In genomic region chr2:127386764-127387654, GRCh38 we compare ENCODE assay signal across 8 cellular contexts. TPM values are rescaled to one million over a fixed set of nuclear protein-coding genes. Genes with fewer than 3 reads are reported as not detected.
DNase-seq lines count a peak whose midpoint lies in the region; ATAC-seq and TF ChIP-seq lines count a peak whose summit lies in the region.

No MANE protein-coding gene starts in this region.

- peak; percentile 46 for ATAC-seq in GM19043 (IDR thresholded peaks at IDR 0.05; ENCODE audit: low read depth, unreplicated experiment)
- ATAC-seq in HG03354 (IDR thresholded peaks at IDR 0.05; ENCODE audit: poor library complexity, severe bottlenecking, unreplicated experiment), result peak; percentile 71
- peak; percentile 86 for ATAC-seq in left lung

- H3K27me3 ChIP-seq in left lung, result no peaks in the 10 kb centered on the region

- intact Hi-C loops in activated CD4-positive, alpha-beta T cell treated with anti-CD3 and anti-CD28 coated beads, Interleukin-2, amount 10 ng/mL, durations not matched to agents 24 days and 14 days (cut with micrococcal nuclease), result loop anchor here (1.0 to 5.0 kb wide), 5 partner anchors 28 to 425 kb away; partner anchors contain the start of genes IWS1 and WDR33
- intact Hi-C loops in left lung (cut with DNase I), result no loop called here

- H3K36me3 ChIP-seq in left lung, result no peaks in the 10 kb centered on the region

- H3K27ac ChIP-seq in coronary artery (peak overlapping the region; percentile 99 to 100), left lung (peak overlapping the region; percentile 100)

- peaks cover 13% of the 10 kb centered on the region for H3K36me3 Mint-ChIP-seq in activated CD4-positive, alpha-beta T cell treated with anti-CD3 and anti-CD28 coated beads, Interleukin-2, amount 10 ng/mL, durations not matched to agents 24 days and 14 days (ENCODE audit: low read depth)

- peak overlapping the region; percentile 87 for H3K27ac Mint-ChIP-seq in activated CD4-positive, alpha-beta T cell treated with anti-CD3 and anti-CD28 coated beads, Interleukin-2, amount 10 ng/mL, durations not matched to agents 24 days and 14 days

- H3K27me3 Mint-ChIP-seq in activated CD4-positive, alpha-beta T cell treated with anti-CD3 and anti-CD28 coated beads, Interleukin-2, amount 10 ng/mL, durations not matched to agents 24 days and 14 days, result no peaks in the 10 kb centered on the region

- TF ChIP-seq CTCF in AG09309 (IDR thresholded peaks at IDR 0.05; ENCODE audit: control insufficient read depth, insufficient read depth, low read depth, low read length, missing control alignments) (no peak), coronary artery (IDR thresholded peaks at IDR 0.05) (no peak), left lung (IDR thresholded peaks at IDR 0.05) (no peak)

- no peaks in the 10 kb centered on the region for H3K9me3 ChIP-seq in left lung

- peaks cover 56% of the 10 kb centered on the region for H3K4me1 Mint-ChIP-seq in activated CD4-positive, alpha-beta T cell treated with anti-CD3 and anti-CD28 coated beads, Interleukin-2, amount 10 ng/mL, durations not matched to agents 24 days and 14 days

- no peaks in the 10 kb centered on the region for H3K9me3 Mint-ChIP-seq in activated CD4-positive, alpha-beta T cell treated with anti-CD3 and anti-CD28 coated beads, Interleukin-2, amount 10 ng/mL, durations not matched to agents 24 days and 14 days

- peak; percentile 55 for DNase-seq in AG09309 (ENCODE audit: low read depth)
- peak; percentile 79 for DNase-seq in NCI-H510A treated with DMSO at 0.1 percent for 48 hours (lab: John Stamatoyannopoulos, UW)
- peak; percentile 93 for DNase-seq in activated CD4-positive, alpha-beta T cell treated with anti-CD3 and anti-CD28 coated beads, Interleukin-2, amount 10 ng/mL, durations not matched to agents 24 days and 14 days
- DNase-seq in coronary artery (ENCODE audit: low spot score), result peak; percentile 92
- DNase-seq in left lung, result peak; percentile 88 to 94
- peak; percentile 68 for DNase-seq in stimulated activated CD4-positive, alpha-beta T cell treated with anti-CD3 and anti-CD28 coated beads, Interleukin-2, amount 100 ng/mL, for 4 hours (ENCODE audit: low read depth)

- H3K4me3 ChIP-seq in AG09309 (ENCODE audit: control insufficient read depth, low read depth, low read length) (peak overlapping the region; percentile 80), coronary artery (peak overlapping the region; percentile 97), left lung (peak overlapping the region; percentile 83 to 96)

- peaks cover 12 to 64% of the 10 kb centered on the region in 2 donors for H3K4me1 ChIP-seq in left lung

- peak overlapping the region; percentile 88 for H3K4me3 Mint-ChIP-seq in activated CD4-positive, alpha-beta T cell treated with anti-CD3 and anti-CD28 coated beads, Interleukin-2, amount 10 ng/mL, durations not matched to agents 24 days and 14 days

RNA-seq across cellular contexts. Expression of gene MAP3K2, which starts 0.8 kb away (rescaled TPM):
- 53.7 and 57.5 TPM in 2 replicates for total RNA-seq in activated CD4-positive, alpha-beta T cell treated with anti-CD3 and anti-CD28 coated beads, Interleukin-2, amount 10 ng/mL, durations not matched to agents 24 days and 14 days
- 10 to 100 TPM; 61.4 to 84.9 TPM for total RNA-seq in left lung

RNA-seq across cellular contexts. Expression of gene PROC, which starts 31.2 kb away (rescaled TPM):
- 0.12 TPM in 1 of 2 replicates, not detected in the other for total RNA-seq in activated CD4-positive, alpha-beta T cell treated with anti-CD3 and anti-CD28 coated beads, Interleukin-2, amount 10 ng/mL, durations not matched to agents 24 days and 14 days
- under 1 TPM in 1 of 2 donors, not detected in 1; 0.50 TPM for total RNA-seq in left lung

Comparison
In these comparisons a context has a peak if more than half of its experiments do, and no peak if none do; other contexts are left out.
1. Peak in every context shown above with its lines: DNase-seq, ATAC-seq, H3K4me3 ChIP-seq and H3K27ac ChIP-seq.